ENCODE assay signal across 13 cellular contexts in genomic region chr2:241112592-241112991, GRCh38. TPM values are rescaled to one million over a fixed set of nuclear protein-coding genes. Genes with fewer than 3 reads are reported as not detected.
DNase-seq lines count a peak whose midpoint lies in the region; TF ChIP-seq lines count a peak whose summit lies in the region.
"Had no signal": no experiment of that assay in that cellular context is flagged by ENCODE, and none has a peak within 500 bp of the region (broad histone marks: within the 10 kb centered on the region; RNA-seq: fewer than 3 reads in every experiment).

No MANE protein-coding gene starts in this region.

- H3K36me3 Mint-ChIP-seq in progenitor cell of endocrine pancreas (ENCODE audit: insufficient read depth) = peaks cover 10% of the 10 kb centered on the region

- no peak overlapping the region for H3K4me3 Mint-ChIP-seq in progenitor cell of endocrine pancreas (ENCODE audit: low read depth)

- H3K36me3 ChIP-seq in thymus (ENCODE audit: control insufficient read depth, insufficient read depth) = peaks cover 46% of the 10 kb centered on the region
- H3K36me3 ChIP-seq: pancreas had no signal

- H3K4me1 ChIP-seq in thymus (ENCODE audit: control insufficient read depth, insufficient read depth, low read length) = no peaks in the 10 kb centered on the region
- H3K4me1 ChIP-seq: pancreas had no signal

- peak overlapping the region; percentile 15 for H3K27ac ChIP-seq in thymus (ENCODE audit: low read depth)
- H3K27ac ChIP-seq: lower lobe of right lung, pancreas had no signal

- no peaks in the 10 kb centered on the region for H3K9me3 ChIP-seq in thymus (ENCODE audit: control insufficient read depth)
- H3K9me3 ChIP-seq: lower lobe of right lung, pancreas had no signal

- H3K4me3 ChIP-seq in thymus (ENCODE audit: low read length) = no peak overlapping the region
- H3K4me3 ChIP-seq: lower lobe of right lung, pancreas had no signal

- no peaks in the 10 kb centered on the region for H3K27me3 ChIP-seq in thymus (ENCODE audit: control insufficient read depth, insufficient read depth)
- H3K27me3 ChIP-seq: pancreas had no signal

- WGBS in thymus = 95% methylated on average over 8 of the region's 8 CpGs

- H3K27me3 Mint-ChIP-seq in progenitor cell of endocrine pancreas = no peaks in the 10 kb centered on the region

- no peak overlapping the region for H3K27ac Mint-ChIP-seq in progenitor cell of endocrine pancreas

- no peak for TF ChIP-seq CTCF in progenitor cell of endocrine pancreas (IDR thresholded peaks at IDR 0.05; ENCODE audit: unreplicated experiment)

- H3K9me3 Mint-ChIP-seq in progenitor cell of endocrine pancreas (ENCODE audit: low read depth) = no peaks in the 10 kb centered on the region

- peak; percentile 67 for DNase-seq in stimulated activated CD4-positive, alpha-beta T cell treated with anti-CD3 and anti-CD28 coated beads, Interleukin-15, amount 100 ng/mL, for 24 hours
- DNase-seq in stimulated activated CD4-positive, alpha-beta T cell treated with anti-CD3 and anti-CD28 coated beads, Interleukin-12 subunit alpha, Interleukin-12 subunit beta, amount 100 ng/mL, for 4 hours = no peak
- DNase-seq in activated CD8-positive, alpha-beta memory T cell treated with anti-CD3 and anti-CD28 coated beads for 24 hours = peak; percentile 76
- DNase-seq in germinal center (ENCODE audit: low spot score) (peak; percentile 40), COLO668 (lab: John Stamatoyannopoulos, UW; ENCODE audit: unreplicated experiment) (no peak), progenitor cell of endocrine pancreas (ENCODE audit: low spot score, unreplicated experiment) (no peak), NCI-H187 (lab: John Stamatoyannopoulos, UW) (no peak)
- DNase-seq: DND-41, lower lobe of right lung, NCI-H526, trophoblast cell had no signal

- H3K4me1 Mint-ChIP-seq in progenitor cell of endocrine pancreas (ENCODE audit: low read depth) = no peaks in the 10 kb centered on the region

RNA-seq across cellular contexts. Expression of gene MTERF4, which starts 10.5 kb away (rescaled TPM):
- 41.7 TPM for polyA plus RNA-seq in thymus
- 57.2 and 63.0 TPM in 2 replicates for total RNA-seq in progenitor cell of endocrine pancreas

RNA-seq across cellular contexts. Expression of gene PASK, which starts 36.7 kb away (rescaled TPM):
- 26.9 TPM for polyA plus RNA-seq in thymus
- 57.1 and 60.4 TPM in 2 replicates for total RNA-seq in progenitor cell of endocrine pancreas

RNA-seq across cellular contexts. Expression of gene PPP1R7, which starts 37.7 kb away (rescaled TPM):
- polyA plus RNA-seq in thymus = 63.7 TPM
- 46.5 and 49.9 TPM in 2 replicates for total RNA-seq in progenitor cell of endocrine pancreas

Comparison
In these comparisons a context has a peak if more than half of its experiments do, and no peak if none do; other contexts are left out.
1. DNase-seq: peak in stimulated activated CD4-positive, alpha-beta T cell treated with anti-CD3 and anti-CD28 coated beads, Interleukin-15, amount 100 ng/mL, for 24 hours (single experiment), activated CD8-positive, alpha-beta memory T cell treated with anti-CD3 and anti-CD28 coated beads for 24 hours (single experiment) and germinal center (single experiment); none in stimulated activated CD4-positive, alpha-beta T cell treated with anti-CD3 and anti-CD28 coated beads, Interleukin-12 subunit alpha, Interleukin-12 subunit beta, amount 100 ng/mL, for 4 hours (single experiment), COLO668 (single experiment), progenitor cell of endocrine pancreas (single experiment) and NCI-H187 (0 of 2).